ENCODE assay signal across 8 cellular contexts in genomic region chr7:100692578-100692961, GRCh38. TPM values are rescaled to one million over a fixed set of nuclear protein-coding genes. Genes with fewer than 3 reads are reported as not detected.
A peak's percentile ranks its signal among the peaks of the same experiment; 100 is the strongest.
DNase-seq lines count a peak whose midpoint lies in the region; ATAC-seq, FAIRE-seq and TF ChIP-seq lines count a peak whose summit lies in the region.

No MANE protein-coding gene starts in this region.

- H3K4me3 ChIP-seq in gastroesophageal sphincter: peak overlapping the region; percentile 89 to 98
- peak overlapping the region; percentile 67 to 84 (median 83) for H3K4me3 ChIP-seq in skeletal muscle tissue (ENCODE audit: low read length in 3 of 3)
- peak overlapping the region in 2 of 4 donors; percentile 92 to 96 for H3K4me3 ChIP-seq in pancreas

- H3K36me3 ChIP-seq in gastroesophageal sphincter: peaks cover 0 to 22% of the 10 kb centered on the region in 2 donors
- peaks cover 5 to 23% (median 19%) of the 10 kb centered on the region in 3 donors for H3K36me3 ChIP-seq in skeletal muscle tissue (ENCODE audit: control insufficient read depth in 3 of 3, insufficient read depth in 3 of 3, low read length in 3 of 3)
- H3K36me3 ChIP-seq in pancreas: peaks cover 0 to 11% (median 9%) of the 10 kb centered on the region in 3 donors

- H3K4me1 Mint-ChIP-seq in T-cell: peaks cover 38 to 41% (median 40%) of the 10 kb centered on the region in 3 donors

- H3K36me3 Mint-ChIP-seq in T-cell: peaks cover 3% of the 10 kb centered on the region

- H3K27me3 ChIP-seq in gastroesophageal sphincter: no peaks in the 10 kb centered on the region
- no peaks in the 10 kb centered on the region for H3K27me3 ChIP-seq in skeletal muscle tissue (ENCODE audit: control insufficient read depth in 3 of 3, insufficient read depth in 3 of 3, low read length in 3 of 3)
- H3K27me3 ChIP-seq in pancreas: no peaks in the 10 kb centered on the region

- peak overlapping the region; percentile 78 to 91 (median 83) for H3K9ac ChIP-seq in skeletal muscle tissue (ENCODE audit: low read depth in 1 of 3, low read length in 3 of 3)

- peak overlapping the region in 2 of 4 donors; percentile 87 to 94 for H3K27ac ChIP-seq in gastroesophageal sphincter
- no peak overlapping the region for H3K27ac ChIP-seq in skeletal muscle tissue (ENCODE audit: low read depth, low read length)
- H3K27ac ChIP-seq in pancreas: no peak overlapping the region

- TF ChIP-seq POLR2A in GM12891 (IDR thresholded peaks at IDR 0.05; ENCODE audit: low read depth, low read length) (no peak), gastroesophageal sphincter (IDR thresholded peaks at IDR 0.05) (no peak)

- TF ChIP-seq EP300 in gastroesophageal sphincter (IDR thresholded peaks at IDR 0.05): no peak

- no peak for TF ChIP-seq CTCF in gastroesophageal sphincter (IDR thresholded peaks at IDR 0.05)
- no peak for TF ChIP-seq CTCF in pancreas (IDR thresholded peaks at IDR 0.05)

- CTCF ChIA-PET in T-cell (lab: Charles Lee): interaction anchor here (0.5 to 2.9 kb wide), 9 partner anchors 12 to 227 kb away, joined by 3 to 14 read pairs (median 4); partner anchors contain the start of genes POP7 (in 2 of the 2), FBXO24 (in 1 of the 2) and MOSPD3 (in 1 of the 2)

- H3K9me3 Mint-ChIP-seq in T-cell: no peaks in the 10 kb centered on the region

- 20 to 55% methylated on average over 1 to 2 of the region's 6 CpGs for WGBS in gastroesophageal sphincter (ENCODE audit: low coverage in 1 of 2), 2 donors
- 52 to 62% methylated on average over 6 of the region's 6 CpGs for WGBS in pancreas, 2 donors

- ATAC-seq in T-cell (replicated peaks in 1 of 4) (no peak), gastroesophageal sphincter (no peak), pancreas (no peak)

- no peaks in the 10 kb centered on the region for H3K9me3 ChIP-seq in gastroesophageal sphincter
- H3K9me3 ChIP-seq in skeletal muscle tissue (ENCODE audit: control insufficient read depth in 3 of 3, low read length in 3 of 3): no peaks in the 10 kb centered on the region
- H3K9me3 ChIP-seq in pancreas: no peaks in the 10 kb centered on the region

- intact Hi-C loops in pancreas (cut with DNase I): loop anchor here in 1 of 3 donors (5.0 kb wide), 1 partner anchor 130 kb away; no protein-coding TSS in a partner anchor

- POLR2A ChIA-PET in T-cell (lab: Charles Lee): interaction anchor here in 1 of 2 donors (0.6 kb wide), 1 partner anchor 12 kb away, joined by 3 read pairs; no protein-coding TSS in a partner anchor

- peaks cover 0 to 65% (median 47%) of the 10 kb centered on the region in 3 donors for H3K4me1 ChIP-seq in gastroesophageal sphincter
- peaks cover 38 to 47% (median 44%) of the 10 kb centered on the region in 3 donors for H3K4me1 ChIP-seq in skeletal muscle tissue (ENCODE audit: control insufficient read depth in 3 of 3, insufficient read depth in 3 of 3, low read length in 3 of 3)
- H3K4me1 ChIP-seq in pancreas: peaks cover 10 to 17% (median 14%) of the 10 kb centered on the region in 3 donors

- DNase-seq in GM12891 (ENCODE audit: insufficient read length, low spot score) (no peak), T-cell (no peak), NCI-H2081 (lab: John Stamatoyannopoulos, UW) (no peak), SKM-1 (lab: John Stamatoyannopoulos, UW; ENCODE audit: unreplicated experiment) (no peak), pancreas (no peak)
- DNase-seq in stimulated activated CD4-positive, alpha-beta T cell treated with anti-CD3 and anti-CD28 coated beads, Interleukin-4, amount 100 ng/mL, for 4 hours: no peak

- H3K4me3 Mint-ChIP-seq in T-cell: peak overlapping the region; percentile 90 to 95 (median 91)

- H3K27me3 Mint-ChIP-seq in T-cell: no peaks in the 10 kb centered on the region

- peak overlapping the region; percentile 39 to 87 for H3K27ac Mint-ChIP-seq in T-cell

- FAIRE-seq in GM12891 (lab: Jason Lieb, UNC): peak; percentile 50
- FAIRE-seq in pancreas (lab: Jason Lieb, UNC): no peak

TF ChIP-seq in GM12891, 5 proteins besides CTCF, POLR2A, EP300 and RAD21:
- TF ChIP-seq TAF1 (IDR thresholded peaks at IDR 0.05; ENCODE audit: low read depth, low read length) (no peak), POLR2AphosphoS5 (IDR thresholded peaks at IDR 0.05; ENCODE audit: low read depth, low read length) (no peak), POU2F2 (IDR thresholded peaks at IDR 0.05; ENCODE audit: low read depth, low read length) (no peak), PAX5 (IDR thresholded peaks at IDR 0.05; ENCODE audit: insufficient read depth, low read length, severe bottlenecking) (no peak), SPI1 (IDR thresholded peaks at IDR 0.05; ENCODE audit: low read depth, low read length) (no peak)

RNA-seq across cellular contexts. Expression of gene GIGYF1, which starts 1.5 kb away (rescaled TPM):
- polyA plus RNA-seq in GM12891 (2012; ENCODE audit: low read depth, missing spikeins): 19.0 TPM
- 100 to 1,000 TPM in 3 of 5 donors, 10 to 100 TPM in 2; 87.7 to 161 (median 124) TPM for total RNA-seq in T-cell
- 10 to 100 TPM; 20.4 to 43.3 (median 31.0) TPM for total RNA-seq in gastroesophageal sphincter
- total RNA-seq in skeletal muscle tissue: 12.0 TPM
- 10 to 100 TPM; 19.2 to 33.9 (median 26.9) TPM for total RNA-seq in pancreas
- polyA plus RNA-seq in pancreas: 10 to 100 TPM; 48.8 to 76.2 TPM

RNA-seq across cellular contexts. Expression of gene POP7, which starts 13.4 kb away (rescaled TPM):
- polyA plus RNA-seq in GM12891 (2012; ENCODE audit: low read depth, missing spikeins): 54.4 TPM
- total RNA-seq in T-cell (10 to 100 TPM in 3 of 5 donors, 1 to 10 TPM in 2; 8.3 to 18.1 (median 17.8) TPM), gastroesophageal sphincter (10 to 100 TPM; 31.4 to 40.6 (median 33.2) TPM), skeletal muscle tissue (27.7 TPM), pancreas (10 to 100 TPM; 10.5 to 19.2 (median 13.8) TPM)
- polyA plus RNA-seq in pancreas: 10 to 100 TPM; 20.5 to 26.1 TPM

RNA-seq across cellular contexts. Expression of gene GNB2, which starts 19.0 kb away (rescaled TPM):
- 97.5 TPM for polyA plus RNA-seq in GM12891 (2012; ENCODE audit: low read depth, missing spikeins)
- total RNA-seq in T-cell (100 to 1,000 TPM; 101 to 175 (median 153) TPM), gastroesophageal sphincter (100 to 1,000 TPM; 124 to 217 (median 162) TPM), skeletal muscle tissue (48.5 TPM), pancreas (100 to 1,000 TPM in 5 of 6 donors, 10 to 100 TPM in 1; 84.7 to 118 (median 104) TPM)
- 100 to 1,000 TPM in 1 of 2 donors, 10 to 100 TPM in 1; 82.2 to 151 TPM for polyA plus RNA-seq in pancreas

RNA-seq across cellular contexts. Expression of gene EPO, which starts 27.7 kb away (rescaled TPM):
- not detected for polyA plus RNA-seq in GM12891 (2012; ENCODE audit: low read depth, missing spikeins)
- total RNA-seq in T-cell (not detected), gastroesophageal sphincter (not detected), skeletal muscle tissue (not detected), pancreas (1 to 10 TPM; 1.6 to 5.5 (median 3.9) TPM)
- polyA plus RNA-seq in pancreas: 1 to 10 TPM; 1.8 to 5.9 TPM

RNA-seq across cellular contexts. Expression of gene ACTL6B, which starts 36.3 kb away (rescaled TPM):
- polyA plus RNA-seq in GM12891 (2012; ENCODE audit: low read depth, missing spikeins): not detected
- not detected for total RNA-seq in T-cell
- 1 to 10 TPM in 1 of 4 donors, not detected in 3; 2.2 TPM for total RNA-seq in gastroesophageal sphincter
- total RNA-seq in skeletal muscle tissue: not detected
- total RNA-seq in pancreas: under 1 TPM; 0.23 to 0.98 (median 0.57) TPM
- polyA plus RNA-seq in pancreas: 1 to 10 TPM; 1.7 to 7.7 TPM
